ENCODE assay signal across 29 cellular contexts in genomic region chr1:200874694-200875093, GRCh38. TPM values are rescaled to one million over a fixed set of nuclear protein-coding genes. Genes with fewer than 3 reads are reported as not detected.
DNase-seq lines count a peak whose midpoint lies in the region; ATAC-seq and TF ChIP-seq lines count a peak whose summit lies in the region.
"Had no signal": no experiment of that assay in that cellular context is flagged by ENCODE, and none has a peak within 500 bp of the region (broad histone marks: within the 10 kb centered on the region; RNA-seq: fewer than 3 reads in every experiment).

No MANE protein-coding gene starts in this region.

- 86 to 92% methylated on average over 6 of the region's 6 CpGs for WGBS in lung, 2 donors

- no peaks in the 10 kb centered on the region for H3K9me3 Mint-ChIP-seq in activated naive CD8-positive, alpha-beta T cell (ENCODE audit: low read depth)
- H3K9me3 Mint-ChIP-seq in activated naive CD8-positive, alpha-beta T cell treated with anti-CD3 and anti-CD28 coated beads for 36 hours = no peaks in the 10 kb centered on the region
- no peaks in the 10 kb centered on the region for H3K9me3 Mint-ChIP-seq in T-cell
- H3K9me3 Mint-ChIP-seq in stimulated activated memory B cell treated with anti-CD40 and anti-IgM and Interleukin-4, amounts not matched to agents 10 μg/mL and 1 μg/mL and 100 μg/mL, for 72 hours = no peaks in the 10 kb centered on the region
- H3K9me3 Mint-ChIP-seq: activated naive CD4-positive, alpha-beta T cell treated with anti-CD3 and anti-CD28 coated beads for 36 hours; activated T-cell treated with anti-CD3 and anti-CD28 coated beads, Interleukin-2, amount 50 U/mL, for 24 hours; T-helper 2 cell treated with Interferon-gamma antibody and Interleukin-4, amounts not matched to agents 5 μg/mL and 100 μg/mL, for 36 hours had no signal

- peak overlapping the region; percentile 73 for H3K4me3 Mint-ChIP-seq in activated naive CD8-positive, alpha-beta T cell
- no peak overlapping the region for H3K4me3 Mint-ChIP-seq in activated naive CD8-positive, alpha-beta T cell treated with anti-CD3 and anti-CD28 coated beads for 36 hours
- peak overlapping the region; percentile 49 to 74 (median 72) for H3K4me3 Mint-ChIP-seq in T-cell
- H3K4me3 Mint-ChIP-seq in stimulated activated memory B cell treated with anti-CD40 and anti-IgM and Interleukin-4, amounts not matched to agents 10 μg/mL and 1 μg/mL and 100 μg/mL, for 72 hours = peak overlapping the region; percentile 15
- H3K4me3 Mint-ChIP-seq: activated naive CD4-positive, alpha-beta T cell treated with anti-CD3 and anti-CD28 coated beads for 36 hours; activated T-cell treated with anti-CD3 and anti-CD28 coated beads, Interleukin-2, amount 50 U/mL, for 24 hours; T-helper 2 cell treated with Interferon-gamma antibody and Interleukin-4, amounts not matched to agents 5 μg/mL and 100 μg/mL, for 36 hours had no signal

- H3K36me3 Mint-ChIP-seq in activated naive CD8-positive, alpha-beta T cell = no peaks in the 10 kb centered on the region
- no peaks in the 10 kb centered on the region for H3K36me3 Mint-ChIP-seq in activated naive CD8-positive, alpha-beta T cell treated with anti-CD3 and anti-CD28 coated beads for 36 hours
- H3K36me3 Mint-ChIP-seq in T-cell = peaks cover 3% of the 10 kb centered on the region
- H3K36me3 Mint-ChIP-seq in stimulated activated memory B cell treated with anti-CD40 and anti-IgM and Interleukin-4, amounts not matched to agents 10 μg/mL and 1 μg/mL and 100 μg/mL, for 72 hours = no peaks in the 10 kb centered on the region

- H3K4me3 ChIP-seq in lung = no peak overlapping the region
- H3K4me3 ChIP-seq: ascending aorta, skin epidermis, uterus had no signal

- no peak for TF ChIP-seq CTCF in lung (IDR thresholded peaks at IDR 0.05; ENCODE audit: control extremely low read depth, extremely low read depth)

- H3K36me3 ChIP-seq in lung (ENCODE audit: control insufficient read depth in 2 of 2, insufficient read depth in 2 of 2, low read length in 2 of 2) = no peaks in the 10 kb centered on the region
- H3K36me3 ChIP-seq: ascending aorta, BE2C, uterus, WERI-Rb-1 had no signal

- H3K4me1 ChIP-seq in lung (ENCODE audit: control insufficient read depth in 2 of 2, insufficient read depth in 2 of 2, low read length in 2 of 2) = peaks cover 8 to 16% of the 10 kb centered on the region in 2 donors
- H3K4me1 ChIP-seq: BE2C had no signal

- H3K27me3 ChIP-seq in lung (ENCODE audit: control insufficient read depth, insufficient read depth) = peaks cover 6% of the 10 kb centered on the region
- H3K27me3 ChIP-seq: ascending aorta had no signal

- DNase-seq in activated naive CD8-positive, alpha-beta T cell treated with anti-CD3 and anti-CD28 coated beads for 36 hours = no peak
- no peak for DNase-seq in T-cell
- peak; percentile 21 for DNase-seq in lung (ENCODE audit: low spot score)
- DNase-seq in DMS53 treated with DMSO at 0.1 percent for 48 hours (lab: John Stamatoyannopoulos, UW; ENCODE audit: unreplicated experiment) = no peak
- DNase-seq: activated naive CD4-positive, alpha-beta T cell treated with anti-CD3 and anti-CD28 coated beads for 36 hours; activated T-cell treated with anti-CD3 and anti-CD28 coated beads, Interleukin-2, amount 50 U/mL, for 24 hours; BE2C; caudate nucleus; dermis blood vessel endothelial cell; EL; NCI-H1105; NCI-H2029 treated with DMSO at 0.1 percent for 48 hours; NCI-H226; nucleus accumbens; uterus; WERI-Rb-1 had no signal

- H3K27ac Mint-ChIP-seq in activated naive CD8-positive, alpha-beta T cell = no peak overlapping the region
- H3K27ac Mint-ChIP-seq in activated naive CD8-positive, alpha-beta T cell treated with anti-CD3 and anti-CD28 coated beads for 36 hours = no peak overlapping the region
- H3K27ac Mint-ChIP-seq in T-cell = peak overlapping the region; percentile 63 to 71
- H3K27ac Mint-ChIP-seq in stimulated activated memory B cell treated with anti-CD40 and anti-IgM and Interleukin-4, amounts not matched to agents 10 μg/mL and 1 μg/mL and 100 μg/mL, for 72 hours = peak overlapping the region; percentile 78
- H3K27ac Mint-ChIP-seq: activated naive CD4-positive, alpha-beta T cell treated with anti-CD3 and anti-CD28 coated beads for 36 hours; activated T-cell treated with anti-CD3 and anti-CD28 coated beads, Interleukin-2, amount 50 U/mL, for 24 hours; T-helper 2 cell treated with Interferon-gamma antibody and Interleukin-4, amounts not matched to agents 5 μg/mL and 100 μg/mL, for 36 hours had no signal

- ATAC-seq in T-cell (replicated peaks in 1 of 4) = no peak
- no peak for ATAC-seq in lung (ENCODE audit: insufficient read depth, low FRiP score)
- no peak for ATAC-seq in stimulated activated memory B cell treated with anti-CD40 and anti-IgM and Interleukin-4, amounts not matched to agents 10 μg/mL and 1 μg/mL and 100 μg/mL, for 72 hours
- ATAC-seq in HG02884 (IDR thresholded peaks at IDR 0.05; ENCODE audit: unreplicated experiment) = no peak
- ATAC-seq in GM21360 (IDR thresholded peaks at IDR 0.05; ENCODE audit: unreplicated experiment) = no peak
- ATAC-seq: SK-N-SH treated with all-trans-retinoic acid at 6 μM for 48 hours had no signal

- CTCF ChIA-PET in T-cell (lab: Charles Lee) = no interaction called here

- H3K27me3 Mint-ChIP-seq in activated naive CD8-positive, alpha-beta T cell = peaks cover 22% of the 10 kb centered on the region
- H3K27me3 Mint-ChIP-seq in activated naive CD8-positive, alpha-beta T cell treated with anti-CD3 and anti-CD28 coated beads for 36 hours = peaks cover 58% of the 10 kb centered on the region
- H3K27me3 Mint-ChIP-seq in T-cell = peaks cover 31 to 32% of the 10 kb centered on the region in 2 donors
- peaks cover 16% of the 10 kb centered on the region for H3K27me3 Mint-ChIP-seq in stimulated activated memory B cell treated with anti-CD40 and anti-IgM and Interleukin-4, amounts not matched to agents 10 μg/mL and 1 μg/mL and 100 μg/mL, for 72 hours

- H3K4me1 Mint-ChIP-seq in activated naive CD8-positive, alpha-beta T cell (ENCODE audit: low read depth) = peaks cover 29% of the 10 kb centered on the region
- H3K4me1 Mint-ChIP-seq in activated naive CD8-positive, alpha-beta T cell treated with anti-CD3 and anti-CD28 coated beads for 36 hours = peaks cover 17% of the 10 kb centered on the region
- H3K4me1 Mint-ChIP-seq in T-cell = peaks cover 44 to 76% (median 61%) of the 10 kb centered on the region in 3 donors
- peaks cover 53% of the 10 kb centered on the region for H3K4me1 Mint-ChIP-seq in stimulated activated memory B cell treated with anti-CD40 and anti-IgM and Interleukin-4, amounts not matched to agents 10 μg/mL and 1 μg/mL and 100 μg/mL, for 72 hours

- POLR2A ChIA-PET in T-cell (lab: Charles Lee) = no interaction called here

- H3K27ac ChIP-seq in lung (ENCODE audit: low read depth in 1 of 2, low read length in 1 of 2) = no peak overlapping the region
- H3K27ac ChIP-seq: ascending aorta, skin epidermis, uterus, WERI-Rb-1 had no signal

- peaks cover 0 to 6% of the 10 kb centered on the region in 2 donors for H3K9me3 ChIP-seq in lung (ENCODE audit: control insufficient read depth in 2 of 2, insufficient read depth in 1 of 2, low read length in 1 of 2)
- H3K9me3 ChIP-seq: ascending aorta, BE2C, uterus had no signal

RNA-seq across cellular contexts. Expression of gene GPR25, which starts 1.9 kb away (rescaled TPM):
- total RNA-seq in activated naive CD8-positive, alpha-beta T cell treated with anti-CD3 and anti-CD28 coated beads for 36 hours = not detected
- 1 to 10 TPM; 1.2 to 6.7 (median 1.8) TPM for total RNA-seq in T-cell
- 1 to 10 TPM in 1 of 2 donors, under 1 TPM in 1; 0.49 to 1.0 TPM for total RNA-seq in lung
- polyA plus RNA-seq in lung = under 1 TPM; 0.16 to 0.78 TPM
- total RNA-seq: A673; activated naive CD4-positive, alpha-beta T cell treated with anti-CD3 and anti-CD28 coated beads for 36 hours; ascending aorta; dermis blood vessel endothelial cell; fibroblast of lung; lower leg skin; M059J had no signal
- polyA plus RNA-seq: fibroblast of lung, keratinocyte had no signal

RNA-seq across cellular contexts. Expression of gene INAVA, which starts 20.0 kb away (rescaled TPM):
- under 1 TPM in 1 of 2 experiments, not detected in 1; 0.04 TPM for total RNA-seq in activated naive CD8-positive, alpha-beta T cell treated with anti-CD3 and anti-CD28 coated beads for 36 hours
- under 1 TPM in 4 of 5 donors, not detected in 1; 0.09 to 0.62 (median 0.25) TPM for total RNA-seq in T-cell
- 10 to 100 TPM; 11.3 to 17.1 TPM for total RNA-seq in lung
- polyA plus RNA-seq in lung = 1 to 10 TPM; 5.8 to 7.4 TPM
- total RNA-seq: activated naive CD4-positive, alpha-beta T cell treated with anti-CD3 and anti-CD28 coated beads for 36 hours; ascending aorta; fibroblast of lung had no signal

Comparison
In these comparisons a context has a peak if more than half of its experiments do, and no peak if none do; other contexts are left out.
1. H3K27ac Mint-ChIP-seq: peak in T-cell (2 of 2) and stimulated activated memory B cell treated with anti-CD40 and anti-IgM and Interleukin-4, amounts not matched to agents 10 μg/mL and 1 μg/mL and 100 μg/mL, for 72 hours (single experiment); none in activated naive CD8-positive, alpha-beta T cell (single experiment) and activated naive CD8-positive, alpha-beta T cell treated with anti-CD3 and anti-CD28 coated beads for 36 hours (single experiment).
2. RNA of gene INAVA, which starts 20.0 kb away (total RNA-seq): 11.3 to 17.1 TPM in lung; 0.09 to 0.62 TPM in T-cell and 0.04 TPM in activated naive CD8-positive, alpha-beta T cell treated with anti-CD3 and anti-CD28 coated beads for 36 hours; every median in the first group is over 4 times any median in the second.